Comparison of ENCODE assay signal across 15 cellular contexts in the genomic region with DNA sequence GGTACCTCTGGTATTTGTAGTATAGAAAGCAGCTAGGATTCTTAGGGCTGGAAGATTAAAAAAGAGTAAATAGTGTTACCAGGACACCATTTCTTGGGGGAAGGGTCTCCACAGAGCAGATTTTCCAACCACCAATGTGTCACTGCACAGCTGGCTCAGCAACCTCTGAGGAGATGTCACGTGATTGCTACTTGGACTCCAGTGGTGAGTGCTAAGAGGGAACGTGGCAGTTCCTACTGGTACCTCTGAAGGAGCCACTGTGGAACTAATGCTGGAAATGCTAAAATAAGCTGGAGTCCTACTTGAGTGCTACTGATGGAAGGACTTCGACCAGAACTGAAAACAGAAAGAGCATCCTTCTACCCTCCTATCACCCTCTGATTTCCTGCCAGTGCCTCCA. TPM values are rescaled to one million over a fixed set of nuclear protein-coding genes. Genes with fewer than 3 reads are reported as not detected.
DNase-seq lines count a peak whose midpoint lies in the region; ATAC-seq and TF ChIP-seq lines count a peak whose summit lies in the region.
"Had no signal": no experiment of that assay in that cellular context is flagged by ENCODE, and none has a peak within 500 bp of the region (broad histone marks: within the 10 kb centered on the region; RNA-seq: fewer than 3 reads in every experiment).

No MANE protein-coding gene starts in this region.

- H3K14ac ChIP-seq in trophoblast cell (ENCODE audit: low read length): no peak overlapping the region

- H3K36me3 ChIP-seq in trophoblast cell (ENCODE audit: control insufficient read depth in 1 of 2, insufficient read depth in 2 of 2, low read length in 2 of 2): no peaks in the 10 kb centered on the region
- H3K36me3 ChIP-seq: colonic mucosa had no signal

- peaks cover 0 to 4% of the 10 kb centered on the region in 2 experiments for H3K4me1 ChIP-seq in trophoblast cell (ENCODE audit: control insufficient read depth in 1 of 2, insufficient read depth in 2 of 2, low read length in 2 of 2)
- H3K4me1 ChIP-seq: colonic mucosa had no signal

- no CpG with 5 or more reads among the region's 3 CpGs for WGBS in trophoblast cell (ENCODE audit: extremely low coverage, insufficient coverage, insufficient read length)

- H2BK120ac ChIP-seq in trophoblast cell (ENCODE audit: insufficient read depth, low read length, poor library complexity): peak overlapping the region; percentile 21

- no peak overlapping the region for H2AFZ ChIP-seq in trophoblast cell (ENCODE audit: insufficient read depth, low read length, poor library complexity)

- TF ChIP-seq CTCF in choroid plexus epithelial cell (conservative IDR thresholded peaks at IDR 0.05; ENCODE audit: low read depth, low read length): no peak

- H4K91ac ChIP-seq in trophoblast cell (ENCODE audit: low read depth, low read length): no peak overlapping the region

- H3K9ac ChIP-seq in trophoblast cell (ENCODE audit: low read length): no peak overlapping the region

- H2BK5ac ChIP-seq in trophoblast cell (ENCODE audit: low read depth, low read length, poor library complexity): no peak overlapping the region

- no peak overlapping the region for H3K4ac ChIP-seq in trophoblast cell (ENCODE audit: low read depth, low read length)

- H3K4me2 ChIP-seq in trophoblast cell (ENCODE audit: low read length): no peak overlapping the region

- no peak overlapping the region for H4K8ac ChIP-seq in trophoblast cell (ENCODE audit: low read depth, low read length)

- ATAC-seq in GM21390 (IDR thresholded peaks at IDR 0.05; ENCODE audit: unreplicated experiment): no peak

- H3K23ac ChIP-seq in trophoblast cell (ENCODE audit: low read length): no peak overlapping the region

- H4K12ac ChIP-seq in trophoblast cell (ENCODE audit: low read depth, low read length): no peak overlapping the region

- H3K4me3 ChIP-seq in Jurkat, Clone E6-1 (ENCODE audit: low read length): no peak overlapping the region
- no peak overlapping the region for H3K4me3 ChIP-seq in choroid plexus epithelial cell (ENCODE audit: low read depth, low read length)
- H3K4me3 ChIP-seq in trophoblast cell (ENCODE audit: low read depth, low read length): no peak overlapping the region
- H3K4me3 ChIP-seq: colonic mucosa had no signal

- no peak overlapping the region for H3K18ac ChIP-seq in trophoblast cell (ENCODE audit: low read length)

- H3K79me2 ChIP-seq in trophoblast cell (ENCODE audit: control insufficient read depth, insufficient read depth, low read length, poor library complexity): no peaks in the 10 kb centered on the region

- H2AK5ac ChIP-seq in trophoblast cell (ENCODE audit: low read length): no peak overlapping the region

- DNase-seq in NCI-H82 (lab: John Stamatoyannopoulos, UW) (peak; percentile 1), NCI-H82 treated with DMSO at 0.1 percent for 48 hours (lab: John Stamatoyannopoulos, UW; ENCODE audit: unreplicated experiment) (no peak), choroid plexus epithelial cell (ENCODE audit: low read depth) (peak; percentile 26), trophoblast cell (peak in 1 of 2 donors; percentile 2), T-helper 2 cell (no peak)
- peak; percentile 2 for DNase-seq in Jurkat, Clone E6-1 (ENCODE audit: low read depth, low spot score)
- no peak for DNase-seq in stimulated activated CD4-positive, alpha-beta T cell treated with anti-CD3 and anti-CD28 coated beads, Interleukin-4, amount 100 ng/mL, for 4 hours
- DNase-seq: activated CD4-positive, alpha-beta T cell treated with anti-CD3 and anti-CD28 coated beads, Interleukin-2, amount 50 U/mL, for 1 hour; activated T-cell treated with anti-CD3 and anti-CD28 coated beads for 4 hours; colonic mucosa; glutamatergic neuron; H7; T1000 had no signal

- no peaks in the 10 kb centered on the region for H3K79me1 ChIP-seq in trophoblast cell (ENCODE audit: low read length)

- peak overlapping the region; percentile 15 for H2BK12ac ChIP-seq in trophoblast cell (ENCODE audit: low read length)

- H3K27ac ChIP-seq in trophoblast cell (ENCODE audit: low read depth, low read length): no peak overlapping the region
- H3K27ac ChIP-seq: colonic mucosa, epithelial cell of prostate had no signal

- no peaks in the 10 kb centered on the region for H3K9me3 ChIP-seq in trophoblast cell (ENCODE audit: insufficient read depth, low read depth, low read length)
- H3K9me3 ChIP-seq: colonic mucosa had no signal

- no peaks in the 10 kb centered on the region for H3K27me3 ChIP-seq in trophoblast cell (ENCODE audit: insufficient read depth, low read length)
- H3K27me3 ChIP-seq: colonic mucosa had no signal

RNA-seq across cellular contexts. Expression of a gene that starts 36.1 kb away (rescaled TPM):
- polyA plus RNA-seq in Jurkat, Clone E6-1 (2012; ENCODE audit: insufficient read depth, insufficient read length): 65.2 TPM
- polyA plus RNA-seq in trophoblast cell (2013): 36.8 and 38.6 TPM in 2 replicates

Comparison
In these comparisons a context has a peak if more than half of its experiments do, and no peak if none do; other contexts are left out.
1. DNase-seq: peak in NCI-H82 (single experiment), Jurkat, Clone E6-1 (single experiment) and choroid plexus epithelial cell (single experiment); none in NCI-H82 treated with DMSO at 0.1 percent for 48 hours (single experiment), T-helper 2 cell (0 of 5) and stimulated activated CD4-positive, alpha-beta T cell treated with anti-CD3 and anti-CD28 coated beads, Interleukin-4, amount 100 ng/mL, for 4 hours (0 of 2).